Comparison of ENCODE assay signal across 22 cellular contexts in genomic region chr1:170720661-170721060, GRCh38. TPM values are rescaled to one million over a fixed set of nuclear protein-coding genes. Genes with fewer than 3 reads are reported as not detected.
DNase-seq lines count a peak whose midpoint lies in the region; ATAC-seq and TF ChIP-seq lines count a peak whose summit lies in the region.
"Had no signal": no experiment of that assay in that cellular context is flagged by ENCODE, and none has a peak within 500 bp of the region (broad histone marks: within the 10 kb centered on the region; RNA-seq: fewer than 3 reads in every experiment).

No MANE protein-coding gene starts in this region.

- H3K4me2 ChIP-seq in Loucy (ENCODE audit: low read depth, low read length, poor library complexity, severe bottlenecking) (no peak overlapping the region), PC-9 (no peak overlapping the region)

- H3K9ac ChIP-seq in Loucy (ENCODE audit: low read depth, low read length, poor library complexity, severe bottlenecking), result no peak overlapping the region
- H3K9ac ChIP-seq: GM23248 had no signal

- no peaks in the 10 kb centered on the region for H3F3A ChIP-seq in Loucy (ENCODE audit: low read depth)
- H3F3A ChIP-seq in PC-9 (ENCODE audit: insufficient read depth, low read depth), result no peaks in the 10 kb centered on the region

- no TSS peak for BruUV-seq in PC-9 (replicated peaks; lab: Mats Ljungman, UMichigan)

- H3K4me1 ChIP-seq in Loucy (ENCODE audit: insufficient read depth, low read length, poor library complexity, severe bottlenecking), result peaks cover 20% of the 10 kb centered on the region
- no peaks in the 10 kb centered on the region for H3K4me1 ChIP-seq in PC-9 (replicated peaks; ENCODE audit: insufficient read depth)
- H3K4me1 ChIP-seq in foreskin keratinocyte, result no peaks in the 10 kb centered on the region
- peaks cover 17% of the 10 kb centered on the region for H3K4me1 ChIP-seq in psoas muscle
- H3K4me1 ChIP-seq: BE2C, HAP-1 had no signal

- H4K20me1 ChIP-seq in Loucy (ENCODE audit: insufficient read depth, low read length, poor library complexity, severe bottlenecking), result no peaks in the 10 kb centered on the region
- H4K20me1 ChIP-seq in PC-9 (ENCODE audit: insufficient read depth), result no peaks in the 10 kb centered on the region

- H3K4me3 ChIP-seq in Loucy (ENCODE audit: low read length, poor library complexity, severe bottlenecking), result no peak overlapping the region
- no peak overlapping the region for H3K4me3 ChIP-seq in PC-9
- no peak overlapping the region for H3K4me3 ChIP-seq in psoas muscle
- H3K4me3 ChIP-seq: GM23248, HAP-1, K562 had no signal

- ATAC-seq in foreskin keratinocyte (peak; percentile 64), psoas muscle (no peak), HG03521 (IDR thresholded peaks at IDR 0.05; ENCODE audit: unreplicated experiment) (no peak)
- ATAC-seq: K562 had no signal

- no peaks in the 10 kb centered on the region for H3K79me2 ChIP-seq in Loucy (ENCODE audit: insufficient read depth, low read length)
- H3K79me2 ChIP-seq in PC-9 (ENCODE audit: low read depth), result no peaks in the 10 kb centered on the region

- H3K9me3 ChIP-seq in Loucy (ENCODE audit: insufficient read depth, low read depth, low read length) (no peaks in the 10 kb centered on the region), PC-9 (ENCODE audit: insufficient read depth, low read depth) (no peaks in the 10 kb centered on the region), psoas muscle (no peaks in the 10 kb centered on the region)
- H3K9me3 ChIP-seq: BE2C, HAP-1 had no signal

- CTCF ChIA-PET in PC-9 (lab: Charles Lee), result no interaction called here

- POLR2A ChIA-PET in PC-9 (lab: Charles Lee; ENCODE audit: unreplicated experiment), result no interaction called here

- 76 to 91% (median 89%) methylated on average over 2 of the region's 2 CpGs for WGBS in psoas muscle, 3 donors

- H3K36me3 ChIP-seq in Loucy (ENCODE audit: insufficient read depth, low read length), result no peaks in the 10 kb centered on the region
- no peaks in the 10 kb centered on the region for H3K36me3 ChIP-seq in PC-9 (ENCODE audit: low read depth)
- peaks cover 2 to 62% of the 10 kb centered on the region in 2 donors for H3K36me3 ChIP-seq in psoas muscle (ENCODE audit: insufficient read depth in 1 of 2, low read depth in 1 of 2)
- H3K36me3 ChIP-seq: BE2C, HAP-1 had no signal

- peak overlapping the region; percentile 35; the same call in 1 of the 2 replicates for H2AFZ ChIP-seq in Loucy (ENCODE audit: low read length)
- 0 out of 2 replicates have a peak overlapping the region, but pooled peaks have one; percentile 16 for H2AFZ ChIP-seq in PC-9
- H2AFZ ChIP-seq: GM23248 had no signal

- TF ChIP-seq CTCF in Loucy (conservative IDR thresholded peaks at IDR 0.05; ENCODE audit: low read length) (no peak), PC-9 (conservative IDR thresholded peaks at IDR 0.05) (no peak), foreskin keratinocyte (conservative IDR thresholded peaks at IDR 0.05) (no peak), psoas muscle (IDR thresholded peaks at IDR 0.05) (no peak)

- DNase-seq in PC-9 (no peak), foreskin keratinocyte (peak in 1 of 2 donors; percentile 45), psoas muscle (no peak), DMS114 treated with DMSO at 0.1 percent for 48 hours (lab: John Stamatoyannopoulos, UW; ENCODE audit: unreplicated experiment) (no peak), RKO (ENCODE audit: low spot score) (no peak)
- no peak for DNase-seq in activated T-cell treated with anti-CD3 and anti-CD28 coated beads, Interleukin-2, amount 50 U/mL, for 1 hour
- DNase-seq: ACHN; BE2C; C1 segment of cervical spinal cord; CD4-positive, CD25-positive, alpha-beta regulatory T cell; CD8-positive, alpha-beta memory T cell; COR-L47; DMS153; DMS79; GDM1; GM23248; IMR-90 had no signal

- no peaks in the 10 kb centered on the region for H3K9me2 ChIP-seq in Loucy (replicated peaks; ENCODE audit: low read depth, low read length)
- no peaks in the 10 kb centered on the region for H3K9me2 ChIP-seq in PC-9 (ENCODE audit: insufficient read depth)

- H3K27me3 ChIP-seq in Loucy (ENCODE audit: insufficient read depth, low read length, poor library complexity, severe bottlenecking), result no peaks in the 10 kb centered on the region
- no peaks in the 10 kb centered on the region for H3K27me3 ChIP-seq in PC-9 (ENCODE audit: insufficient read depth, low read depth)
- H3K27me3 ChIP-seq in foreskin keratinocyte, result no peaks in the 10 kb centered on the region
- H3K27me3 ChIP-seq in psoas muscle (ENCODE audit: insufficient read depth in 3 of 3, low read length in 2 of 3), result no peaks in the 10 kb centered on the region
- H3K27me3 ChIP-seq: BE2C had no signal

- intact Hi-C loops in PC-9 (cut with micrococcal nuclease; ENCODE audit: unreplicated experiment), result no loop called here
- intact Hi-C loops in psoas muscle (cut with DNase I), result no loop called here

- H3K27ac ChIP-seq in PC-9, result no peak overlapping the region
- no peak overlapping the region for H3K27ac ChIP-seq in foreskin keratinocyte
- peak overlapping the region; percentile 54 for H3K27ac ChIP-seq in psoas muscle
- H3K27ac ChIP-seq: GM23248 had no signal

RNA-seq across cellular contexts. Expression of gene PRRX1, which starts 56.7 kb away (rescaled TPM):
- total RNA-seq in PC-9 (2021) (not detected in 2 replicates), foreskin keratinocyte (0.04 TPM in 1 of 2 replicates, not detected in the other), psoas muscle (100 to 1,000 TPM in 3 of 4 donors, 10 to 100 TPM in 1; 61.4 to 256 (median 116) TPM)
- polyA plus RNA-seq in foreskin keratinocyte (not detected in 2 replicates), psoas muscle (10 to 100 TPM; 27.7 to 64.1 (median 53.7) TPM)
- total RNA-seq: CD4-positive, CD25-positive, alpha-beta regulatory T cell; CD8-positive, alpha-beta memory T cell; HT-29; K562 had no signal
- polyA plus RNA-seq: CD8-positive, alpha-beta memory T cell; K562 had no signal

Comparison
In these comparisons a context has a peak if more than half of its experiments do, and no peak if none do; other contexts are left out.
1. RNA of gene PRRX1, which starts 56.7 kb away (total RNA-seq): 61.4 to 256 TPM in psoas muscle; 0.04 TPM in foreskin keratinocyte and not detected in PC-9; every median in the first group is over 10 times any median in the second.